ENCODE assay signal across 7 cellular contexts in genomic region chrX:37057572-37057971, GRCh38. TPM values are rescaled to one million over a fixed set of nuclear protein-coding genes. Genes with fewer than 3 reads are reported as not detected.
"Had no signal": no experiment of that assay in that cellular context is flagged by ENCODE, and none has a peak within 500 bp of the region (broad histone marks: within the 10 kb centered on the region; RNA-seq: fewer than 3 reads in every experiment).

No MANE protein-coding gene starts in this region.

RNA-seq across cellular contexts. Expression of gene FAM47C, which starts 49.4 kb away (rescaled TPM):
- total RNA-seq: GM23248, H4, H7, HepG2, HFFc6, HT1080 had no signal
- polyA plus RNA-seq: GM23248, HepG2, IgD-negative memory B cell had no signal
